ENCODE assay signal across 8 cellular contexts in the genomic region with DNA sequence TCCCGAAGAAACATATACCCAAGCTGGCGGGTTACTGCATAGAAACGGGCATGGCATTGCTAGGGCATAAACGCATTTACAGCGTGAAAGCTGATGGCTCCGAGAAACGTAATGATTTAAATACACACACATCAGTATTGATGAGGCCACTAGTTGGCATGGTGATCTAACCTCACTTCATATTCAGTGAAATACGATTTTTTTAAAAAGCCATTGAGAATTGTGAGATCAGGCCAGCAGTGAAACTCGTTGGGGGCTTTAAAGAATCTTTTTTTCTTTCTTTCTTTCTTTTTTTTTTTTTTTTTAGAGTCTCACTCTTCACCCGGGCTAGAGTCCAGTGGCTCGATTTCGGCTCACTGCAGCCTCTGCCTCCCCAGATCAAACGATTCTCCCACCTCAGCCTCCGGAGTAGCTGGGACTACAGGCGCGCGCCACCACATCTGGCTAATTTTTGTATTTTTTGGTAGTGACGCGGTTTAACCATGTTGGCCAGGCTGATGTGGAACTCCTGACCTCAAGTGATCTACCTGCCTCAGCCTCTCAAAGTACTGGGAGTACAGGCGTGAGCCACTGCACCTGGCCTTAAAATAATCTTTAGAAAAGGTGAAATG. TPM values are rescaled to one million over a fixed set of nuclear protein-coding genes. Genes with fewer than 3 reads are reported as not detected.
DNase-seq lines count a peak whose midpoint lies in the region; ATAC-seq and TF ChIP-seq lines count a peak whose summit lies in the region.

No MANE protein-coding gene starts in this region.

- TF ChIP-seq CTCF in AG04450 (IDR thresholded peaks at IDR 0.05; ENCODE audit: low read depth, low read length), result no peak

- peak; percentile 5 for ATAC-seq in HG03175 (IDR thresholded peaks at IDR 0.05; ENCODE audit: unreplicated experiment)
- peak; percentile 2 for ATAC-seq in central memory CD8-positive, alpha-beta T cell (replicated peaks; ENCODE audit: extremely low read depth, poor library complexity, severe bottlenecking)
- ATAC-seq in GM21723 (IDR thresholded peaks at IDR 0.05; ENCODE audit: unreplicated experiment), result no peak

- peak overlapping the region; percentile 63 for H3K4me3 ChIP-seq in AG04450 (ENCODE audit: low read depth, low read length)
- H3K4me3 ChIP-seq in muscle layer of duodenum (ENCODE audit: low read depth in 1 of 2, low read length in 2 of 2), result peak overlapping the region; percentile 65 to 66

- POLR2A ChIA-PET in AG04450 (lab: Yijun Ruan, JAX), result interaction anchor here (0.9 to 1.9 kb wide), 6 partner anchors 10 to 221 kb away, joined by 3 to 11 read pairs (median 6); no protein-coding TSS in a partner anchor

- peak overlapping the region; percentile 100 for H3K27ac Mint-ChIP-seq in central memory CD8-positive, alpha-beta T cell (ENCODE audit: low read depth)

- H3K9me3 ChIP-seq in AG04450 (ENCODE audit: control insufficient read depth, insufficient read depth, low read length) (no peaks in the 10 kb centered on the region; the same call in 1 of the 2 replicates), muscle layer of duodenum (ENCODE audit: control insufficient read depth in 1 of 2, low read length in 2 of 2) (no peaks in the 10 kb centered on the region)

- H3K4me1 ChIP-seq in muscle layer of duodenum (ENCODE audit: control insufficient read depth in 1 of 2, insufficient read depth in 2 of 2, low read length in 2 of 2), result peaks cover 9 to 26% of the 10 kb centered on the region in 2 donors

- peaks cover 0 to 15% of the 10 kb centered on the region in 2 donors for H3K36me3 ChIP-seq in muscle layer of duodenum (ENCODE audit: control insufficient read depth in 1 of 2, insufficient read depth in 2 of 2, low read length in 2 of 2)

- no peaks in the 10 kb centered on the region for H3K9me3 Mint-ChIP-seq in central memory CD8-positive, alpha-beta T cell

- no peaks in the 10 kb centered on the region for H3K27me3 Mint-ChIP-seq in central memory CD8-positive, alpha-beta T cell

- H3K27me3 ChIP-seq in AG04450 (ENCODE audit: control insufficient read depth, insufficient read depth, low read length), result no peaks in the 10 kb centered on the region
- no peaks in the 10 kb centered on the region for H3K27me3 ChIP-seq in muscle layer of duodenum (ENCODE audit: low read depth, low read length)

- CTCF ChIA-PET in AG04450 (lab: Charles Lee), result interaction anchor here (0.6 to 1.2 kb wide), 3 partner anchors 10 to 238 kb away, joined by 3 to 5 read pairs (median 3); no protein-coding TSS in a partner anchor

- DNase-seq in AG04450 (ENCODE audit: low read depth, low spot score) (no peak), HCEC 1CT (no peak), head of caudate nucleus (no peak), DMS114 treated with DMSO at 0.1 percent for 48 hours (lab: John Stamatoyannopoulos, UW; ENCODE audit: unreplicated experiment) (no peak)
- no peak for DNase-seq in central memory CD8-positive, alpha-beta T cell (ENCODE audit: low spot score in 2 of 2)

- peaks cover 27% of the 10 kb centered on the region for H3K4me1 Mint-ChIP-seq in central memory CD8-positive, alpha-beta T cell

- H3K27ac ChIP-seq in AG04450 (ENCODE audit: low read depth, low read length) (peak overlapping the region; percentile 97), muscle layer of duodenum (ENCODE audit: low read length) (peak overlapping the region; percentile 95)

- intact Hi-C loops in head of caudate nucleus (cut with DNase I), result loop anchor here (2.0 to 10.0 kb wide), 2 partner anchors 22 to 232 kb away; no protein-coding TSS in a partner anchor

- H3K36me3 Mint-ChIP-seq in central memory CD8-positive, alpha-beta T cell (ENCODE audit: insufficient read depth), result peaks cover 45% of the 10 kb centered on the region

- peak overlapping the region; percentile 96 for H3K4me3 Mint-ChIP-seq in central memory CD8-positive, alpha-beta T cell

RNA-seq across cellular contexts. Expression of a gene that starts 2.4 kb away (rescaled TPM):
- polyA plus RNA-seq in AG04450 (2011; rRNA removed), result 7.4 and 8.0 TPM in 2 replicates
- polyA minus RNA-seq in AG04450 (2011; rRNA and poly(A)+ RNA removed), result 19.6 and 24.1 TPM in 2 replicates
